Comparison of ENCODE assay signal across 9 cellular contexts in the genomic region with DNA sequence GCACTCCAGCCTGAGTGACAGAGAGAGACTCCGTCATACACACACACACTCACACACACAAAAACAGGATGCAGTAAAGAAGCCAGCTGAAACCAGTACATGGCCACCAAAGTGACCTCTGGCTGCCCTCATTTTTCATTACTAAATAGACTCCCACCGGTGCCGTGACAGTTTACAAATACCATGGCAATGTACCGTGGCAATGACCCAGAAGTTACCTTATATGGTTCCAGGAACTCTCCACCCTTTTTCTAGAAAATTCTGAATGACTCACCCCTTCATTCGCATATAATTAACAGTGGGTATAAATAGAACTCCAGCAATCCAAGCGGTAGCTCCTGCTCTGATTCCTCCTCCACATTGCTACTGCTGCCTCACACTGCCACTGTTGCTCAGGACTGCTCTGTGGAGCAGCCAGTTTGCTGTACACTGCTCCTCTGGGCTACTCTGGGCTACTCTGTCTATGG. TPM values are rescaled to one million over a fixed set of nuclear protein-coding genes. Genes with fewer than 3 reads are reported as not detected.
A peak's percentile ranks its signal among the peaks of the same experiment; 100 is the strongest.
DNase-seq lines count a peak whose midpoint lies in the region; ATAC-seq, FAIRE-seq and TF ChIP-seq lines count a peak whose summit lies in the region.
"Had no signal": no experiment of that assay in that cellular context is flagged by ENCODE, and none has a peak within 500 bp of the region (broad histone marks: within the 10 kb centered on the region; RNA-seq: fewer than 3 reads in every experiment).

No MANE protein-coding gene starts in this region.

- H3K9me3 Mint-ChIP-seq in T-helper 2 cell treated with Interferon-gamma antibody and Interleukin-4, amounts not matched to agents 5 μg/mL and 100 μg/mL, for 36 hours, result no peaks in the 10 kb centered on the region

- no peak overlapping the region for H3K9ac ChIP-seq in kidney (ENCODE audit: low read length in 2 of 2)

- intact Hi-C loops in heart left ventricle (cut with DNase I), result no loop called here
- intact Hi-C loops in kidney (cut with DNase I), result no loop called here

- peak; percentile 51 for DNase-seq in EL
- no peak for DNase-seq in T-helper 17 cell
- DNase-seq in heart left ventricle, result peak in 4 of 5 donors; percentile 39 to 61 (median 49)
- DNase-seq in putamen (ENCODE audit: low spot score), result peak; percentile 26
- no peak for DNase-seq in T-helper 2 cell treated with Interferon-gamma antibody and Interleukin-4, amounts not matched to agents 5 μg/mL and 100 μg/mL, for 36 hours (ENCODE audit: low spot score)
- DNase-seq in kidney, result no peak
- DNase-seq in NCI-H1092 treated with DMSO at 0.1 percent for 48 hours (lab: John Stamatoyannopoulos, UW), result no peak
- DNase-seq in NCI-H774 (lab: John Stamatoyannopoulos, UW), result no peak

- H3K36me3 ChIP-seq in heart left ventricle (no peaks in the 10 kb centered on the region), kidney (ENCODE audit: control insufficient read depth in 1 of 2, insufficient read depth in 2 of 2, low read length in 2 of 2) (no peaks in the 10 kb centered on the region)

- H3K27me3 ChIP-seq in heart left ventricle, result no peaks in the 10 kb centered on the region

- peaks cover 5% of the 10 kb centered on the region for H3K4me1 Mint-ChIP-seq in T-helper 17 cell
- no peaks in the 10 kb centered on the region for H3K4me1 Mint-ChIP-seq in T-helper 2 cell treated with Interferon-gamma antibody and Interleukin-4, amounts not matched to agents 5 μg/mL and 100 μg/mL, for 36 hours (ENCODE audit: low read depth)

- no peak for TF ChIP-seq POLR2A in heart left ventricle (IDR thresholded peaks at IDR 0.05)

- peaks cover 8% of the 10 kb centered on the region for H3K36me3 Mint-ChIP-seq in T-helper 17 cell (ENCODE audit: low read depth)
- no peaks in the 10 kb centered on the region for H3K36me3 Mint-ChIP-seq in T-helper 2 cell treated with Interferon-gamma antibody and Interleukin-4, amounts not matched to agents 5 μg/mL and 100 μg/mL, for 36 hours (ENCODE audit: low read depth)

- peaks cover 49% of the 10 kb centered on the region for H3K27me3 Mint-ChIP-seq in T-helper 17 cell
- H3K27me3 Mint-ChIP-seq in T-helper 2 cell treated with Interferon-gamma antibody and Interleukin-4, amounts not matched to agents 5 μg/mL and 100 μg/mL, for 36 hours (ENCODE audit: low read depth), result peaks cover 25% of the 10 kb centered on the region

- no peak overlapping the region for H3K4me3 Mint-ChIP-seq in T-helper 17 cell
- H3K4me3 Mint-ChIP-seq in T-helper 2 cell treated with Interferon-gamma antibody and Interleukin-4, amounts not matched to agents 5 μg/mL and 100 μg/mL, for 36 hours, result no peak overlapping the region

- ATAC-seq in T-helper 17 cell (no peak), heart left ventricle (peak; percentile 72 to 93 (median 88))

- 16 to 39% (median 29%) methylated on average over 6 of the region's 6 CpGs for WGBS in heart left ventricle, 4 donors

- H3K4me1 ChIP-seq in heart left ventricle, result peaks cover 3 to 25% (median 19%) of the 10 kb centered on the region in 12 donors
- peaks cover 2 to 11% of the 10 kb centered on the region in 2 donors for H3K4me1 ChIP-seq in kidney (ENCODE audit: control insufficient read depth in 1 of 2, insufficient read depth in 1 of 2, low read depth in 1 of 2, low read length in 2 of 2)

- no peak for FAIRE-seq in kidney (lab: Jason Lieb, UNC)
- FAIRE-seq: TTC549 had no signal

- TF ChIP-seq CTCF in heart left ventricle (IDR thresholded peaks at IDR 0.05) (peak in 1 of 12 donors; percentile 14), kidney (IDR thresholded peaks at IDR 0.05; ENCODE audit: borderline replicate concordance, extremely low read depth, insufficient read depth) (no peak)

- H3K4me3 ChIP-seq in heart left ventricle (no peak overlapping the region), kidney (ENCODE audit: low read length in 2 of 2) (no peak overlapping the region)

- H3K9me3 ChIP-seq in T-helper 17 cell (ENCODE audit: control insufficient read depth, low read length, poor library complexity, severe bottlenecking) (no peaks in the 10 kb centered on the region), heart left ventricle (no peaks in the 10 kb centered on the region), kidney (ENCODE audit: control insufficient read depth in 1 of 2, low read length in 2 of 2) (no peaks in the 10 kb centered on the region)

- H3K27ac ChIP-seq in heart left ventricle (peak overlapping the region in 9 of 12 donors; percentile 17 to 74 (median 42)), kidney (ENCODE audit: low read depth in 2 of 2, low read length in 2 of 2) (peak overlapping the region in 1 of 2 donors; percentile 60)

- H3K27ac Mint-ChIP-seq in T-helper 17 cell, result peak overlapping the region; percentile 16
- no peak overlapping the region for H3K27ac Mint-ChIP-seq in T-helper 2 cell treated with Interferon-gamma antibody and Interleukin-4, amounts not matched to agents 5 μg/mL and 100 μg/mL, for 36 hours

RNA-seq across cellular contexts. Expression of a gene that starts 57.7 kb away (rescaled TPM):
- total RNA-seq in T-helper 17 cell, result 10 to 100 TPM; 63.8 to 71.5 TPM
- 10 to 100 TPM; 36.6 to 75.0 (median 45.9) TPM for total RNA-seq in heart left ventricle
- 10 to 100 TPM; 32.8 to 43.4 TPM for polyA plus RNA-seq in heart left ventricle
- 94.9 TPM for total RNA-seq in kidney
- 133 TPM for polyA plus RNA-seq in kidney (ENCODE audit: insufficient read depth, low read depth, low replicate concordance)

RNA-seq across cellular contexts. Expression of a gene that starts 58.0 kb away (rescaled TPM):
- 10 to 100 TPM; 10.6 to 10.9 TPM for total RNA-seq in T-helper 17 cell
- 10 to 100 TPM in 6 of 9 donors, 1 to 10 TPM in 3; 8.6 to 22.0 (median 11.8) TPM for total RNA-seq in heart left ventricle
- 1 to 10 TPM; 7.7 to 8.9 TPM for polyA plus RNA-seq in heart left ventricle
- total RNA-seq in kidney, result 15.5 TPM
- 16.7 TPM for polyA plus RNA-seq in kidney (ENCODE audit: insufficient read depth, low read depth, low replicate concordance)

Comparison
In these comparisons a context has a peak if more than half of its experiments do, and no peak if none do; other contexts are left out.
1. DNase-seq: peak in EL (single experiment), heart left ventricle (4 of 5) and putamen (single experiment); none in T-helper 17 cell (0 of 3), T-helper 2 cell treated with Interferon-gamma antibody and Interleukin-4, amounts not matched to agents 5 μg/mL and 100 μg/mL, for 36 hours (single experiment), kidney (single experiment), NCI-H1092 treated with DMSO at 0.1 percent for 48 hours (single experiment) and NCI-H774 (single experiment).